ENCODE assay signal across 1 cellular context in the genomic region with DNA sequence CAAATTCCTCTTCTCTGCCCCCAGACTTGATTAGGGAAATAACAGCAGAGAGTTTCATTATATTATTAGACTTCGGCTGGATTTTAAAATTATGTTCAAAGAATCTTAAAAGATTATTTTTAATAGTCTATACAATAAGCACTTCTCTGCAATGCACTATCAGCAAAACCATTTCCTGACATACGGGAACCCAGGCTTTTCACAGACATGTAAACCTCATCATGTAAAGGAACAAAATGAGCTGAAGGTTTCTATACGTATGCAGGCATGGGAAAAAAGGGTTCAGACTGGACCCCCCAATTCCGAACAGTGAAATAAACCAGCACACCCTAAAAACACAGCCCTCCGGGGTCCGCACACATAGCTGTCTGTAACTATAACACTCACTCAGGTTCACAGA.
TF ChIP-seq lines count a peak whose summit lies in the region.

No MANE protein-coding gene starts in this region.

TF ChIP-seq in GM23338, 12 proteins besides CTCF, POLR2A, EP300 and RAD21 (continued from another document):
- TF ChIP-seq, protein P1, sequence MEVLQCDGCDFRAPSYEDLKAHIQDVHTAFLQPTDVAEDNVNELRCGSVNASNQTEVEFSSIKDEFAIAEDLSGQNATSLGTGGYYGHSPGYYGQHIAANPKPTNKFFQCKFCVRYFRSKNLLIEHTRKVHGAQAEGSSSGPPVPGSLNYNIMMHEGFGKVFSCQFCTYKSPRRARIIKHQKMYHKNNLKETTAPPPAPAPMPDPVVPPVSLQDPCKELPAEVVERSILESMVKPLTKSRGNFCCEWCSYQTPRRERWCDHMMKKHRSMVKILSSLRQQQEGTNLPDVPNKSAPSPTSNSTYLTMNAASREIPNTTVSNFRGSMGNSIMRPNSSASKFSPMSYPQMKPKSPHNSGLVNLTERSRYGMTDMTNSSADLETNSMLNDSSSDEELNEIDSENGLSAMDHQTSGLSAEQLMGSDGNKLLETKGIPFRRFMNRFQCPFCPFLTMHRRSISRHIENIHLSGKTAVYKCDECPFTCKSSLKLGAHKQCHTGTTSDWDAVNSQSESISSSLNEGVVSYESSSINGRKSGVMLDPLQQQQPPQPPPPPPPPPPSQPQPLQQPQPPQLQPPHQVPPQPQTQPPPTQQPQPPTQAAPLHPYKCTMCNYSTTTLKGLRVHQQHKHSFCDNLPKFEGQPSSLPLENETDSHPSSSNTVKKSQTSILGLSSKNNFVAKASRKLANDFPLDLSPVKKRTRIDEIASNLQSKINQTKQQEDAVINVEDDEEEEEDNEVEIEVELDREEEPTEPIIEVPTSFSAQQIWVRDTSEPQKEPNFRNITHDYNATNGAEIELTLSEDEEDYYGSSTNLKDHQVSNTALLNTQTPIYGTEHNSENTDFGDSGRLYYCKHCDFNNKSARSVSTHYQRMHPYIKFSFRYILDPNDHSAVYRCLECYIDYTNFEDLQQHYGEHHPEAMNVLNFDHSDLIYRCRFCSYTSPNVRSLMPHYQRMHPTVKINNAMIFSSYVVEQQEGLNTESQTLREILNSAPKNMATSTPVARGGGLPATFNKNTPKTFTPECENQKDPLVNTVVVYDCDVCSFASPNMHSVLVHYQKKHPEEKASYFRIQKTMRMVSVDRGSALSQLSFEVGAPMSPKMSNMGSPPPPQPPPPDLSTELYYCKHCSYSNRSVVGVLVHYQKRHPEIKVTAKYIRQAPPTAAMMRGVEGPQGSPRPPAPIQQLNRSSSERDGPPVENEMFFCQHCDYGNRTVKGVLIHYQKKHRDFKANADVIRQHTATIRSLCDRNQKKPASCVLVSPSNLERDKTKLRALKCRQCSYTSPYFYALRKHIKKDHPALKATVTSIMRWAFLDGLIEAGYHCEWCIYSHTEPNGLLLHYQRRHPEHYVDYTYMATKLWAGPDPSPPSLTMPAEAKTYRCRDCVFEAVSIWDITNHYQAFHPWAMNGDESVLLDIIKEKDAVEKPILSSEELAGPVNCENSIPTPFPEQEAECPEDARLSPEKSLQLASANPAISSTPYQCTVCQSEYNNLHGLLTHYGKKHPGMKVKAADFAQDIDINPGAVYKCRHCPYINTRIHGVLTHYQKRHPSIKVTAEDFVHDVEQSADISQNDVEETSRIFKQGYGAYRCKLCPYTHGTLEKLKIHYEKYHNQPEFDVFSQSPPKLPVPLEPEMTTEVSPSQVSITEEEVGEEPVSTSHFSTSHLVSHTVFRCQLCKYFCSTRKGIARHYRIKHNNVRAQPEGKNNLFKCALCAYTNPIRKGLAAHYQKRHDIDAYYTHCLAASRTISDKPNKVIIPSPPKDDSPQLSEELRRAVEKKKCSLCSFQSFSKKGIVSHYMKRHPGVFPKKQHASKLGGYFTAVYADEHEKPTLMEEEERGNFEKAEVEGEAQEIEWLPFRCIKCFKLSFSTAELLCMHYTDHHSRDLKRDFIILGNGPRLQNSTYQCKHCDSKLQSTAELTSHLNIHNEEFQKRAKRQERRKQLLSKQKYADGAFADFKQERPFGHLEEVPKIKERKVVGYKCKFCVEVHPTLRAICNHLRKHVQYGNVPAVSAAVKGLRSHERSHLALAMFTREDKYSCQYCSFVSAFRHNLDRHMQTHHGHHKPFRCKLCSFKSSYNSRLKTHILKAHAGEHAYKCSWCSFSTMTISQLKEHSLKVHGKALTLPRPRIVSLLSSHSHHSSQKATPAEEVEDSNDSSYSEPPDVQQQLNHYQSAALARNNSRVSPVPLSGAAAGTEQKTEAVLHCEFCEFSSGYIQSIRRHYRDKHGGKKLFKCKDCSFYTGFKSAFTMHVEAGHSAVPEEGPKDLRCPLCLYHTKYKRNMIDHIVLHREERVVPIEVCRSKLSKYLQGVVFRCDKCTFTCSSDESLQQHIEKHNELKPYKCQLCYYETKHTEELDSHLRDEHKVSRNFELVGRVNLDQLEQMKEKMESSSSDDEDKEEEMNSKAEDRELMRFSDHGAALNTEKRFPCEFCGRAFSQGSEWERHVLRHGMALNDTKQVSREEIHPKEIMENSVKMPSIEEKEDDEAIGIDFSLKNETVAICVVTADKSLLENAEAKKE (CRISPR knock-in tag; IDR thresholded peaks at IDR 0.05), result no peak
- TF ChIP-seq EZH2 (IDR thresholded peaks at IDR 0.05; ENCODE audit: low read depth, unreplicated experiment) (no peak), CREB1 (CRISPR knock-in tag; IDR thresholded peaks at IDR 0.05; ENCODE audit: low read depth) (no peak), STAT1 (IDR thresholded peaks at IDR 0.05; ENCODE audit: unreplicated experiment) (no peak), POLR2AphosphoS5 (IDR thresholded peaks at IDR 0.05; ENCODE audit: low read depth) (no peak), NANOG (IDR thresholded peaks at IDR 0.05; ENCODE audit: borderline replicate concordance) (no peak), ZNF331 (CRISPR knock-in tag; IDR thresholded peaks at IDR 0.05; ENCODE audit: low read depth) (no peak), EZH2phosphoT487 (IDR thresholded peaks at IDR 0.05; ENCODE audit: unreplicated experiment) (no peak), ZNF114 (CRISPR knock-in tag; IDR thresholded peaks at IDR 0.05) (no peak)
- TF ChIP-seq, protein P2, sequence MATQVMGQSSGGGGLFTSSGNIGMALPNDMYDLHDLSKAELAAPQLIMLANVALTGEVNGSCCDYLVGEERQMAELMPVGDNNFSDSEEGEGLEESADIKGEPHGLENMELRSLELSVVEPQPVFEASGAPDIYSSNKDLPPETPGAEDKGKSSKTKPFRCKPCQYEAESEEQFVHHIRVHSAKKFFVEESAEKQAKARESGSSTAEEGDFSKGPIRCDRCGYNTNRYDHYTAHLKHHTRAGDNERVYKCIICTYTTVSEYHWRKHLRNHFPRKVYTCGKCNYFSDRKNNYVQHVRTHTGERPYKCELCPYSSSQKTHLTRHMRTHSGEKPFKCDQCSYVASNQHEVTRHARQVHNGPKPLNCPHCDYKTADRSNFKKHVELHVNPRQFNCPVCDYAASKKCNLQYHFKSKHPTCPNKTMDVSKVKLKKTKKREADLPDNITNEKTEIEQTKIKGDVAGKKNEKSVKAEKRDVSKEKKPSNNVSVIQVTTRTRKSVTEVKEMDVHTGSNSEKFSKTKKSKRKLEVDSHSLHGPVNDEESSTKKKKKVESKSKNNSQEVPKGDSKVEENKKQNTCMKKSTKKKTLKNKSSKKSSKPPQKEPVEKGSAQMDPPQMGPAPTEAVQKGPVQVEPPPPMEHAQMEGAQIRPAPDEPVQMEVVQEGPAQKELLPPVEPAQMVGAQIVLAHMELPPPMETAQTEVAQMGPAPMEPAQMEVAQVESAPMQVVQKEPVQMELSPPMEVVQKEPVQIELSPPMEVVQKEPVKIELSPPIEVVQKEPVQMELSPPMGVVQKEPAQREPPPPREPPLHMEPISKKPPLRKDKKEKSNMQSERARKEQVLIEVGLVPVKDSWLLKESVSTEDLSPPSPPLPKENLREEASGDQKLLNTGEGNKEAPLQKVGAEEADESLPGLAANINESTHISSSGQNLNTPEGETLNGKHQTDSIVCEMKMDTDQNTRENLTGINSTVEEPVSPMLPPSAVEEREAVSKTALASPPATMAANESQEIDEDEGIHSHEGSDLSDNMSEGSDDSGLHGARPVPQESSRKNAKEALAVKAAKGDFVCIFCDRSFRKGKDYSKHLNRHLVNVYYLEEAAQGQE (IDR thresholded peaks at IDR 0.05; ENCODE audit: unreplicated experiment), result no peak
